In the genomic region with DNA sequence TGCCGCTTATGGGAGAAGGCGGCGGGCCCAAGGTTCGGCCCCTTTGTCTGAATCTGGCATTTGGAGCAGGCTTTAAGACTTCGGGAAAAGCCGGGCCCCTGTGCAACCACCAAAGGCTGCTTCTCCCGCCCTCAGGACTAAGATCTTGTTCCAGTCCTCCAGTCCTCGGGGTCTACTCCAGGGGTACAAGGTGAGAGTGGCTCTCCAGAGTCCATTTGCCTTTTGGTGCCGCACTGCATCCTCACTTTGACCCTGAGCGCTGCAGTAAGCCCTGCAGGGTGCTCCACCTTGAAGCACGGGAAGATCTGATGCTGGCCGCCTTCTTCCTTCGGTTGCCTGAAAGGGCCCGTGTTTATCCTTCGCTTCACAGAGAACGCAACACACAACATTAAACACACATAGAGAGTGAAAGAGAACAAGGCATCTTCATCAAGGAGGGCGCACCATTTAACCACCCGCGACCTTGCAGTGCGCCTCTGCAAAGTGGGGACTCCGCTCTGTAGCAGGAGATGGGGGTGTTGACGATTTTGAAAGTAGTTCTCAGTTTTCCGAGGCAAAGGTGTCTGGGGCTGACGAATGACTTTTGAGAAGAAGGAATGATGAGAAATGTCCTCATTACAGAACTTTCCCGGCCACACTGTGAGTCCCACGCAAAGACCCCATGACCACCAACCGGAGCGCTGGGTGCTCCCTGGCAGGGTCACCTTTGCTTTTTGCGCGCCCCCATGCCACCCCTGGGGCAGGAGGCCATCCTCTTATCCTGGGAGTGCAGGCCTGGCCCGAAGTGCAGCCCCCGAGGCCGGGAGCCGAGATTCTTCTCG, we compare ENCODE assay signal across 8 cellular contexts. TPM values are rescaled to one million over a fixed set of nuclear protein-coding genes. Genes with fewer than 3 reads are reported as not detected.
A peak's percentile ranks its signal among the peaks of the same experiment; 100 is the strongest.
DNase-seq lines count a peak whose midpoint lies in the region; ATAC-seq and TF ChIP-seq lines count a peak whose summit lies in the region.

No MANE protein-coding gene starts in this region.

- H3K4me3 ChIP-seq in BE2C (ENCODE audit: low read depth, low read length) = peak overlapping the region; percentile 49; the same call in 1 of the 2 replicates
- peak overlapping the region; percentile 72; the same call in 1 of the 2 replicates for H3K4me3 ChIP-seq in Karpas-422 (ENCODE audit: low read length)
- peak overlapping the region; percentile 58 to 86 for H3K4me3 ChIP-seq in neuronal stem cell (ENCODE audit: low read length in 2 of 2)

- H2BK5ac ChIP-seq in neuronal stem cell (ENCODE audit: low read length) = no peak overlapping the region

- H3K9me3 ChIP-seq in BE2C (no peaks in the 10 kb centered on the region; the same call in 1 of the 2 replicates), Karpas-422 (ENCODE audit: low read length) (peaks cover 4% of the 10 kb centered on the region; the same call in 1 of the 2 replicates), neuronal stem cell (replicated peaks in 1 of 2; ENCODE audit: control insufficient read depth in 2 of 2, insufficient read depth in 1 of 2, low read depth in 1 of 2, low read length in 2 of 2) (peaks cover 12 to 26% of the 10 kb centered on the region in 2 donors)

- H3K36me3 ChIP-seq in BE2C (no peaks in the 10 kb centered on the region), Karpas-422 (ENCODE audit: insufficient read depth, low read length) (no peaks in the 10 kb centered on the region), neuronal stem cell (replicated peaks in 1 of 2; ENCODE audit: control insufficient read depth in 2 of 2, insufficient read depth in 2 of 2, low read length in 2 of 2) (no peaks in the 10 kb centered on the region)

- H3K4me2 ChIP-seq in Karpas-422 (ENCODE audit: low read depth, low read length, poor library complexity, severe bottlenecking) (peak overlapping the region; percentile 80), neuronal stem cell (ENCODE audit: insufficient read depth, low read length, poor library complexity, severe bottlenecking) (peak overlapping the region; percentile 22)

- peak overlapping the region; percentile 52 to 82 for H3K4me3 Mint-ChIP-seq in effector memory CD8-positive, alpha-beta T cell

- H3K4me1 ChIP-seq in BE2C (no peaks in the 10 kb centered on the region), Karpas-422 (ENCODE audit: low read length) (peaks cover 39% of the 10 kb centered on the region), neuronal stem cell (ENCODE audit: control insufficient read depth in 2 of 2, insufficient read depth in 1 of 2, low read depth in 1 of 2, low read length in 2 of 2) (peaks cover 2 to 4% of the 10 kb centered on the region in 2 donors)

- H3K9ac ChIP-seq in Karpas-422 (ENCODE audit: low read length) (peak overlapping the region; percentile 96), neuronal stem cell (ENCODE audit: low read depth, low read length, poor library complexity) (no peak overlapping the region)

- no peak overlapping the region for H3K27ac ChIP-seq in Karpas-422 (ENCODE audit: low read length)
- no peak overlapping the region for H3K27ac ChIP-seq in neuronal stem cell (replicated peaks; ENCODE audit: low read length)

- in situ Hi-C loops in KBM-7 (cut with MboI; ENCODE audit: low pct_unique_long_range_greater_than_20kb, low sequenced_read_pairs) = no loop called here

- no peak overlapping the region for H4K91ac ChIP-seq in neuronal stem cell (ENCODE audit: low read depth, low read length, poor library complexity)

- no peaks in the 10 kb centered on the region for H3K9me2 ChIP-seq in Karpas-422 (replicated peaks; ENCODE audit: insufficient read depth, low read length)

- H2AFZ ChIP-seq in Karpas-422 (ENCODE audit: low read length) (no peak overlapping the region), neuronal stem cell (ENCODE audit: low read length) (peak overlapping the region; percentile 98)

- no peak overlapping the region for H3K14ac ChIP-seq in neuronal stem cell (ENCODE audit: low read length)

- peaks cover 9% of the 10 kb centered on the region for H3K27me3 ChIP-seq in BE2C
- H3K27me3 ChIP-seq in Karpas-422 (ENCODE audit: low read length) = peaks cover 4% of the 10 kb centered on the region; the same call in 1 of the 2 replicates
- peaks cover 25 to 63% (median 30%) of the 10 kb centered on the region in 3 experiments for H3K27me3 ChIP-seq in neuronal stem cell (ENCODE audit: control insufficient read depth in 3 of 3, insufficient read depth in 3 of 3, low read depth in 1 of 3, low read length in 3 of 3)

- no peaks in the 10 kb centered on the region for H3K27me3 Mint-ChIP-seq in effector memory CD8-positive, alpha-beta T cell

- H3K36me3 Mint-ChIP-seq in effector memory CD8-positive, alpha-beta T cell (ENCODE audit: insufficient read depth) = peaks cover 6% of the 10 kb centered on the region

- H2BK15ac ChIP-seq in neuronal stem cell (ENCODE audit: low read length) = no peak overlapping the region

- TF ChIP-seq CTCF in BE2C (IDR thresholded peaks at IDR 0.05; ENCODE audit: low read depth, low read length) = no peak

- WGBS in neuronal stem cell (ENCODE audit: extremely low coverage in 2 of 2, insufficient read length in 2 of 2, insufficient replicate concordance in 1 of 2), 2 donors = no CpG with 5 or more reads among the region's 35 CpGs

- no peaks in the 10 kb centered on the region for H3K79me1 ChIP-seq in neuronal stem cell (ENCODE audit: low read depth, low read length)

- ATAC-seq in effector memory CD8-positive, alpha-beta T cell (replicated peaks) = no peak
- ATAC-seq in GM21390 (IDR thresholded peaks at IDR 0.05; ENCODE audit: unreplicated experiment) (no peak), HG03159 (IDR thresholded peaks at IDR 0.05; ENCODE audit: unreplicated experiment) (no peak), GM18873 (IDR thresholded peaks at IDR 0.05; ENCODE audit: low FRiP score, unreplicated experiment) (no peak)

- DNase-seq in BE2C = no peak
- DNase-seq in Karpas-422 = no peak
- DNase-seq in effector memory CD8-positive, alpha-beta T cell = no peak
- no peak for DNase-seq in neuronal stem cell (ENCODE audit: low spot score)
- DNase-seq in KBM-7 = no peak

- H4K8ac ChIP-seq in neuronal stem cell (ENCODE audit: low read depth, low read length) = no peak overlapping the region

- no peak overlapping the region for H3K27ac Mint-ChIP-seq in effector memory CD8-positive, alpha-beta T cell

- H3K9me3 Mint-ChIP-seq in effector memory CD8-positive, alpha-beta T cell = no peaks in the 10 kb centered on the region

- H2AK5ac ChIP-seq in neuronal stem cell (ENCODE audit: low read depth, low read length) = peak overlapping the region; percentile 58

- H3K79me2 ChIP-seq in Karpas-422 (ENCODE audit: low read length) = no peaks in the 10 kb centered on the region

- H3K4me1 Mint-ChIP-seq in effector memory CD8-positive, alpha-beta T cell (ENCODE audit: low read depth in 2 of 2) = peaks cover 3 to 9% of the 10 kb centered on the region in 2 donors

- H4K20me1 ChIP-seq in Karpas-422 (ENCODE audit: insufficient read depth, low read depth, low read length) = no peaks in the 10 kb centered on the region

- H2BK12ac ChIP-seq in neuronal stem cell (ENCODE audit: low read length) = no peak overlapping the region

- no peak overlapping the region for H3K4ac ChIP-seq in neuronal stem cell (ENCODE audit: low read length)

- no peak overlapping the region for H3K23ac ChIP-seq in neuronal stem cell (ENCODE audit: low read depth, low read length, poor library complexity)

- H3K18ac ChIP-seq in neuronal stem cell (ENCODE audit: low read length) = peak overlapping the region; percentile 15

- no peak overlapping the region for H2BK120ac ChIP-seq in neuronal stem cell (ENCODE audit: low read depth, low read length)

RNA-seq across cellular contexts. Expression of a gene that starts 1.0 kb away (rescaled TPM):
- 3.1 TPM for polyA plus RNA-seq in BE2C (2012; ENCODE audit: insufficient read depth, insufficient read length, low read depth)
- total RNA-seq in Karpas-422 (2014; rRNA removed; shearing (Covaris generic); ENCODE audit: low replicate concordance) = 0.37 and 1.1 TPM in 2 replicates
- 2.0 TPM for polyA plus RNA-seq in neuronal stem cell (2013, experiment 1 of 2)
- polyA plus RNA-seq in neuronal stem cell (2013, experiment 2 of 2) = 1.6 TPM

RNA-seq across cellular contexts. Expression of a gene that starts 25.3 kb away (rescaled TPM):
- polyA plus RNA-seq in BE2C (2012; ENCODE audit: insufficient read depth, insufficient read length, low read depth) = 291 TPM
- total RNA-seq in Karpas-422 (2014; rRNA removed; shearing (Covaris generic); ENCODE audit: low replicate concordance) = 73.0 and 81.8 TPM in 2 replicates
- 75.1 TPM for polyA plus RNA-seq in neuronal stem cell (2013, experiment 1 of 2)
- polyA plus RNA-seq in neuronal stem cell (2013, experiment 2 of 2) = 77.2 TPM
